In the genomic region with DNA sequence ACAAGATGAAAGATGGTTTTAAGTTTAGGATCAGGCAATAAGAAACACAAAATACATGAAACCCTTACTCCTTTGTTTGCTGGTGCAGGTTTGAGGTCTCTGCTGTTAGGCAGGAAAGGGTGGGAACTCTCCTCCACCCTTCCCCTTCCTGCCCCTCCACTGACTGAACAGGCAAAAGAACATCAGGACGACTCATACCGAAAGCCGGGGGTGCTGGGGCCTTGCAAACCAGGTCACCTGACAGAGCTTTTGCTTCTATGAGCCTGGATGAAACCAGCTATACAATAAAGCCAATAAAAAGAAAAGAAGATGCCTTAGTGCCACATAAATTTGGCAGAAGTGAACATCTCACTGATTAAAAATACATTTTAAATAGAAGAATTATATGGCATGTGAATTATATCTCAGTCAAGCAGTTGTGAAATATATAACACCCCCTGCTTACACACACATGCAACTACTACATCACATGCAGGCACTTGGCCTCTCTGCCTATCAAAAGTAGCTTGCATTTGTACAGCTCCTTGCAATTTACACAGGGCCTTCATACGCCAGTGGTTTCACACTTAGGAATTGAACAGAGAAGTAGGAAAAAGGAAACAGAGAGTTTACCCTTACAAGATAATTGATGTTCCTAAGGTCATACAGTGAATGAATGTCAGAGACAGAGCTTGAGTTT, we compare ENCODE assay signal across 9 cellular contexts.
DNase-seq lines count a peak whose midpoint lies in the region; ATAC-seq and TF ChIP-seq lines count a peak whose summit lies in the region.
"Had no signal": no experiment of that assay in that cellular context is flagged by ENCODE, and none has a peak within 500 bp of the region (broad histone marks: within the 10 kb centered on the region; RNA-seq: fewer than 3 reads in every experiment).

No MANE protein-coding gene starts in this region.

- no peak overlapping the region for H3K23ac ChIP-seq in mesenchymal stem cell (ENCODE audit: low read length in 2 of 2)

- H3K36me3 ChIP-seq in mesenchymal stem cell (ENCODE audit: control insufficient read depth in 1 of 2, insufficient read depth in 2 of 2, low read depth in 1 of 2, low read length in 2 of 2): no peaks in the 10 kb centered on the region

- no peak overlapping the region for H2BK15ac ChIP-seq in mesenchymal stem cell (ENCODE audit: low read depth, poor library complexity, severe bottlenecking)

- H3K4me1 Mint-ChIP-seq in effector memory CD8-positive, alpha-beta T cell (ENCODE audit: low read depth in 2 of 2): peaks cover 69 to 89% of the 10 kb centered on the region in 2 donors
- peaks cover 8% of the 10 kb centered on the region for H3K4me1 Mint-ChIP-seq in endothelial cell (ENCODE audit: unreplicated experiment)

- peak overlapping the region; percentile 87 to 88 for H3K27ac Mint-ChIP-seq in effector memory CD8-positive, alpha-beta T cell
- no peak overlapping the region for H3K27ac Mint-ChIP-seq in endothelial cell (ENCODE audit: unreplicated experiment)

- no peak overlapping the region for H3K9ac ChIP-seq in mesenchymal stem cell (ENCODE audit: low read length)

- DNase-seq in UCSD-AML1 (lab: John Stamatoyannopoulos, UW; ENCODE audit: unreplicated experiment): peak; percentile 44
- peak in 2 of 3 experiments; percentile 31 to 40 for DNase-seq in effector memory CD8-positive, alpha-beta T cell
- peak in 2 of 3 donors; percentile 29 to 64 for DNase-seq in stimulated activated CD4-positive, alpha-beta T cell treated with anti-CD3 and anti-CD28 coated beads, TNF-alpha, amount 100 ng/mL, for 48 hours (ENCODE audit: low read depth in 3 of 3)
- DNase-seq in mesenchymal stem cell: no peak
- DNase-seq in endothelial cell (ENCODE audit: low spot score): no peak
- DNase-seq in NCI-H1092 treated with DMSO at 0.1 percent for 48 hours (lab: John Stamatoyannopoulos, UW): no peak

- no peaks in the 10 kb centered on the region for H3K4me1 ChIP-seq in mesenchymal stem cell (ENCODE audit: control insufficient read depth, insufficient read depth, low read depth, low read length)

- H3K14ac ChIP-seq in mesenchymal stem cell (ENCODE audit: low read length in 2 of 2): peak overlapping the region in 1 of 2 experiments; percentile 22

- no peaks in the 10 kb centered on the region for H3K27me3 Mint-ChIP-seq in effector memory CD8-positive, alpha-beta T cell
- H3K27me3 Mint-ChIP-seq in endothelial cell (ENCODE audit: unreplicated experiment): peaks cover 2% of the 10 kb centered on the region

- no peak overlapping the region for H4K8ac ChIP-seq in mesenchymal stem cell (ENCODE audit: low read length)

- no peak for TF ChIP-seq CTCF in endothelial cell (IDR thresholded peaks at IDR 0.05; ENCODE audit: unreplicated experiment)

- peak overlapping the region in 1 of 2 experiments; percentile 58 for H3K18ac ChIP-seq in mesenchymal stem cell (ENCODE audit: low read depth in 1 of 2, low read length in 2 of 2)

- ATAC-seq in GM19035 (IDR thresholded peaks at IDR 0.05; ENCODE audit: unreplicated experiment) (peak; percentile 89), HG03064 (IDR thresholded peaks at IDR 0.05; ENCODE audit: low read depth, unreplicated experiment) (peak; percentile 97)
- ATAC-seq in effector memory CD8-positive, alpha-beta T cell (replicated peaks): peak; percentile 88
- ATAC-seq: Panc1 had no signal

- no peak overlapping the region for H3K4ac ChIP-seq in mesenchymal stem cell (ENCODE audit: low read depth in 1 of 2, low read length in 2 of 2)

- H3K79me1 ChIP-seq in mesenchymal stem cell (replicated peaks; ENCODE audit: low read length, poor library complexity, severe bottlenecking): no peaks in the 10 kb centered on the region

- no peak overlapping the region for H2AK5ac ChIP-seq in mesenchymal stem cell (ENCODE audit: low read length, severe bottlenecking)

- H2AFZ ChIP-seq in mesenchymal stem cell (ENCODE audit: low read depth, low read length): no peak overlapping the region

- no peaks in the 10 kb centered on the region for H3K27me3 ChIP-seq in mesenchymal stem cell (ENCODE audit: control insufficient read depth in 1 of 2, insufficient read depth in 1 of 2, low read length in 2 of 2)

- peak overlapping the region in 1 of 2 experiments; percentile 70 for H2BK12ac ChIP-seq in mesenchymal stem cell (ENCODE audit: low read length in 2 of 2)

- no peak overlapping the region for H4K91ac ChIP-seq in mesenchymal stem cell (ENCODE audit: low read length)

- H3K9me3 ChIP-seq in mesenchymal stem cell (ENCODE audit: control insufficient read depth, low read length): no peaks in the 10 kb centered on the region

- no peaks in the 10 kb centered on the region for H3K36me3 Mint-ChIP-seq in effector memory CD8-positive, alpha-beta T cell (ENCODE audit: insufficient read depth)
- no peaks in the 10 kb centered on the region for H3K36me3 Mint-ChIP-seq in endothelial cell (ENCODE audit: low read depth, unreplicated experiment)

- H3K4me3 ChIP-seq in mesenchymal stem cell (ENCODE audit: insufficient read depth in 1 of 2, low read depth in 1 of 2, low read length in 2 of 2): no peak overlapping the region

- H2BK5ac ChIP-seq in mesenchymal stem cell (ENCODE audit: low read depth, low read length, poor library complexity, severe bottlenecking): no peak overlapping the region

- H3K27ac ChIP-seq in mesenchymal stem cell (ENCODE audit: low read length, poor library complexity, severe bottlenecking): no peak overlapping the region

- 45% methylated on average over 4 of the region's 4 CpGs for WGBS in mesenchymal stem cell

- peak overlapping the region; percentile 76 to 78 for H3K4me3 Mint-ChIP-seq in effector memory CD8-positive, alpha-beta T cell
- H3K4me3 Mint-ChIP-seq in endothelial cell (ENCODE audit: unreplicated experiment): no peak overlapping the region

- H3K9me3 Mint-ChIP-seq in effector memory CD8-positive, alpha-beta T cell: no peaks in the 10 kb centered on the region
- H3K9me3 Mint-ChIP-seq in endothelial cell (ENCODE audit: unreplicated experiment): no peaks in the 10 kb centered on the region

- H2BK120ac ChIP-seq in mesenchymal stem cell (ENCODE audit: low read depth, low read length): no peak overlapping the region

- no peak overlapping the region for H3K4me2 ChIP-seq in mesenchymal stem cell (ENCODE audit: low read length, poor library complexity, severe bottlenecking)

Comparison
In these comparisons a context has a peak if more than half of its experiments do, and no peak if none do; other contexts are left out.
1. DNase-seq: peak in UCSD-AML1 (single experiment), effector memory CD8-positive, alpha-beta T cell (2 of 3) and stimulated activated CD4-positive, alpha-beta T cell treated with anti-CD3 and anti-CD28 coated beads, TNF-alpha, amount 100 ng/mL, for 48 hours (2 of 3); none in mesenchymal stem cell (single experiment), endothelial cell (single experiment) and NCI-H1092 treated with DMSO at 0.1 percent for 48 hours (single experiment).
2. Peak in every context shown above with its lines, with median percentiles within 50 percentile points of each other: ATAC-seq.